23 cellular contexts compared by ENCODE assay signal in genomic region chr4:8032381-8032780, GRCh38.
"Had no signal": no experiment of that assay in that cellular context is flagged by ENCODE, and none has a peak within 500 bp of the region (broad histone marks: within the 10 kb centered on the region; RNA-seq: fewer than 3 reads in every experiment).

No MANE protein-coding gene starts in this region.

- ATAC-seq: gastroesophageal sphincter; left colon; stimulated activated naive CD8-positive, alpha-beta T cell treated with anti-CD3 and anti-CD28 coated beads, Interleukin-15, Interleukin-2, amounts not matched to agents 100 U/mL and 50 U/mL, for 24 hours had no signal

- H3K4me1 ChIP-seq: colonic mucosa, gastroesophageal sphincter, right atrium auricular region, uterus had no signal

- DNase-seq: colonic mucosa; dermis blood vessel endothelial cell; esophagus squamous epithelium; foreskin fibroblast; glutamatergic neuron; immature natural killer cell; left colon; mesendoderm; naive B cell; posterior cingulate gyrus; small intestine; stimulated activated CD4-positive, alpha-beta T cell treated with anti-CD3 and anti-CD28 coated beads, Interleukin-12 subunit alpha, Interleukin-12 subunit beta, amount 100 ng/mL, for 4 hours; stimulated activated CD4-positive, alpha-beta T cell treated with anti-CD3 and anti-CD28 coated beads, Interleukin-2, amount 100 ng/mL, for 48 hours; stimulated activated naive CD8-positive, alpha-beta T cell treated with anti-CD3 and anti-CD28 coated beads, Interleukin-15, Interleukin-2, amounts not matched to agents 100 U/mL and 50 U/mL, for 24 hours; thyroid gland; uterus had no signal

- H3K27ac Mint-ChIP-seq: immature natural killer cell, naive B cell, nephron, type B pancreatic cell had no signal

- H3K36me3 ChIP-seq: colonic mucosa, neutrophil, right atrium auricular region, suprapubic skin, thyroid gland, uterus had no signal

- H3K4me3 Mint-ChIP-seq: immature natural killer cell, naive B cell, nephron, type B pancreatic cell had no signal

- H3K27ac ChIP-seq: colonic mucosa, esophagus squamous epithelium, gastroesophageal sphincter, neutrophil, right atrium auricular region, suprapubic skin, thyroid gland, uterus had no signal

- H3K4me3 ChIP-seq: colonic mucosa, esophagus squamous epithelium, gastroesophageal sphincter, right atrium auricular region, suprapubic skin, thyroid gland, uterus had no signal

- H3K36me3 Mint-ChIP-seq: immature natural killer cell, naive B cell, type B pancreatic cell had no signal

- H3K9me3 ChIP-seq: colonic mucosa, esophagus squamous epithelium, gastroesophageal sphincter, neutrophil, right atrium auricular region, suprapubic skin, thyroid gland, uterus had no signal

- FAIRE-seq: keratinocyte, small intestine had no signal

- H3K9me3 Mint-ChIP-seq: immature natural killer cell, nephron, type B pancreatic cell had no signal
